28 cellular contexts compared by ENCODE assay signal in the genomic region with DNA sequence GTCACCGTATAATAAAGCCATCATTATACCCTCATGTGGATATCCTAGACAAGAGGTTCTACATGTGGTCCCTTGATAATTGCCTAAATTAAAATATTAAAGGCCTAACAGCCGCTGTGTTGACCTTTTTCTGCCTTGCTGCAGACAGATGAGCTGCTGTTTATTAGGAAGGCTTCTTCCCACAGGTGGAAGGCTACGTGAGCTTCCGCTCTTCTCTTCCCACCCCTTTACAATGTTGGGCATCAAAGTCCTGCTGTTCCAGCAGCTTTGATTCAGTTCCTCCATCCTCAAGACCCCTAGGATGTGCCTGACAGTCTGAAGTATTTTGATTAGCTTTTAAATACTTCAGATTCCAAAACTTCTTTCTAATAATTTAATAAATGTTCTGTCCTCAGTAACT.
DNase-seq lines count a peak whose midpoint lies in the region; ATAC-seq and TF ChIP-seq lines count a peak whose summit lies in the region.
"Had no signal": no experiment of that assay in that cellular context is flagged by ENCODE, and none has a peak within 500 bp of the region (broad histone marks: within the 10 kb centered on the region; RNA-seq: fewer than 3 reads in every experiment).

No MANE protein-coding gene starts in this region.

- H3K4me3 Mint-ChIP-seq in WTC11, result no peak overlapping the region
- no peak overlapping the region for H3K4me3 Mint-ChIP-seq in activated naive CD8-positive, alpha-beta T cell treated with anti-CD3 and anti-CD28 coated beads, Interleukin-2, amount 50 U/mL, for 24 hours
- H3K4me3 Mint-ChIP-seq: IgD-negative memory B cell; naive thymus-derived CD8-positive, alpha-beta T cell; T-helper 2 cell treated with Interferon-gamma antibody and Interleukin-4, amounts not matched to agents 5 μg/mL and 100 μg/mL, for 36 hours had no signal

- POLR2A ChIA-PET in A673 (lab: Charles Lee; ENCODE audit: low non-redundant PET) (no interaction called here), WTC11 (lab: Charles Lee) (no interaction called here), PC-9 (lab: Charles Lee; ENCODE audit: unreplicated experiment) (no interaction called here)

- H3K36me3 ChIP-seq in A673 (ENCODE audit: insufficient read depth, low read length, poor library complexity, severe bottlenecking) (peaks cover 31% of the 10 kb centered on the region), PC-9 (ENCODE audit: low read depth) (0 out of 2 replicates have a peak, but pooled peaks cover 3% of the 10 kb centered on the region)
- H3K36me3 ChIP-seq: BE2C had no signal

- no peak for TF ChIP-seq CTCF in A673 (conservative IDR thresholded peaks at IDR 0.05; ENCODE audit: low read depth, low read length)
- TF ChIP-seq CTCF in WTC11 (IDR thresholded peaks at IDR 0.05), result no peak
- TF ChIP-seq CTCF in PC-9 (conservative IDR thresholded peaks at IDR 0.05), result no peak

- H3F3A ChIP-seq in PC-9 (ENCODE audit: insufficient read depth, low read depth), result no peaks in the 10 kb centered on the region

- CTCF ChIA-PET in A673 (lab: Charles Lee) (no interaction called here), WTC11 (lab: Charles Lee) (no interaction called here), PC-9 (lab: Charles Lee) (no interaction called here)

- no peaks in the 10 kb centered on the region for H3K27me3 Mint-ChIP-seq in WTC11 (ENCODE audit: low read depth)
- no peaks in the 10 kb centered on the region for H3K27me3 Mint-ChIP-seq in activated naive CD8-positive, alpha-beta T cell treated with anti-CD3 and anti-CD28 coated beads, Interleukin-2, amount 50 U/mL, for 24 hours
- H3K27me3 Mint-ChIP-seq: IgD-negative memory B cell; naive thymus-derived CD8-positive, alpha-beta T cell had no signal

- H3K9me3 ChIP-seq in A673 (ENCODE audit: low read depth, low read length, poor library complexity, severe bottlenecking), result no peaks in the 10 kb centered on the region
- H3K9me3 ChIP-seq in PC-9 (ENCODE audit: insufficient read depth, low read depth), result no peaks in the 10 kb centered on the region
- H3K9me3 ChIP-seq: BE2C, gastroesophageal sphincter, lower lobe of right lung, Peyer's patch, tibial artery had no signal

- H3K27ac Mint-ChIP-seq in WTC11, result peak overlapping the region; percentile 85; the same call in 1 of the 2 replicates
- H3K27ac Mint-ChIP-seq in activated naive CD8-positive, alpha-beta T cell treated with anti-CD3 and anti-CD28 coated beads, Interleukin-2, amount 50 U/mL, for 24 hours, result no peak overlapping the region
- H3K27ac Mint-ChIP-seq: activated naive CD4-positive, alpha-beta T cell treated with anti-CD3 and anti-CD28 coated beads, Interleukin-2, amount 50 U/mL, for 72 hours; IgD-negative memory B cell; naive thymus-derived CD8-positive, alpha-beta T cell; T-helper 2 cell treated with Interferon-gamma antibody and Interleukin-4, amounts not matched to agents 5 μg/mL and 100 μg/mL, for 36 hours had no signal

- no peaks in the 10 kb centered on the region for H3K79me2 ChIP-seq in PC-9 (ENCODE audit: low read depth)
- H3K79me2 ChIP-seq: hepatocyte had no signal

- peak overlapping the region; percentile 34 for H3K4me3 ChIP-seq in A673 (ENCODE audit: low read depth, low read length, poor library complexity, severe bottlenecking)
- peak overlapping the region; percentile 12; the same call in 1 of the 2 replicates for H3K4me3 ChIP-seq in GM08714 (ENCODE audit: low read length)
- no peak overlapping the region for H3K4me3 ChIP-seq in PC-9
- H3K4me3 ChIP-seq: gastroesophageal sphincter, hepatocyte, lower lobe of right lung, Peyer's patch, tibial artery had no signal

- BruUV-seq in A673 (replicated peaks; lab: Mats Ljungman, UMichigan) (no TSS peak), PC-9 (replicated peaks; lab: Mats Ljungman, UMichigan) (no TSS peak)

- H3K36me3 Mint-ChIP-seq in WTC11, result peaks cover 6% of the 10 kb centered on the region; the same call in 1 of the 2 replicates
- no peaks in the 10 kb centered on the region for H3K36me3 Mint-ChIP-seq in activated naive CD8-positive, alpha-beta T cell treated with anti-CD3 and anti-CD28 coated beads, Interleukin-2, amount 50 U/mL, for 24 hours (ENCODE audit: low read depth)
- H3K36me3 Mint-ChIP-seq: activated naive CD4-positive, alpha-beta T cell treated with anti-CD3 and anti-CD28 coated beads, Interleukin-2, amount 50 U/mL, for 72 hours had no signal

- ATAC-seq in WTC11 (peak; percentile 80), HG02571 (IDR thresholded peaks at IDR 0.05; ENCODE audit: unreplicated experiment) (no peak)
- ATAC-seq in activated naive CD8-positive, alpha-beta T cell treated with anti-CD3 and anti-CD28 coated beads, Interleukin-2, amount 50 U/mL, for 24 hours, result no peak
- ATAC-seq: activated naive CD4-positive, alpha-beta T cell treated with anti-CD3 and anti-CD28 coated beads, Interleukin-2, amount 50 U/mL, for 72 hours; gastroesophageal sphincter; lower lobe of right lung; naive thymus-derived CD8-positive, alpha-beta T cell had no signal

- peaks cover 52% of the 10 kb centered on the region for H3K4me1 ChIP-seq in A673 (ENCODE audit: insufficient read depth, low read length, poor library complexity, severe bottlenecking)
- H3K4me1 ChIP-seq in PC-9 (replicated peaks; ENCODE audit: insufficient read depth), result no peaks in the 10 kb centered on the region
- H3K4me1 ChIP-seq: gastroesophageal sphincter, lower lobe of right lung, Peyer's patch had no signal

- no peak overlapping the region for H2AFZ ChIP-seq in PC-9
- H2AFZ ChIP-seq: hepatocyte had no signal

- H4K20me1 ChIP-seq in PC-9 (ENCODE audit: insufficient read depth), result no peaks in the 10 kb centered on the region

- H3K27ac ChIP-seq in A673 (ENCODE audit: low read depth, low read length, poor library complexity, severe bottlenecking) (peak overlapping the region; percentile 98), PC-9 (no peak overlapping the region)
- H3K27ac ChIP-seq: gastroesophageal sphincter, hepatocyte, lower lobe of right lung, Peyer's patch, tibial artery, VCaP had no signal

- DNase-seq in A673 (ENCODE audit: low spot score) (peak; percentile 26), NCI-H146 treated with DMSO at 0.1 percent for 48 hours (lab: John Stamatoyannopoulos, UW; ENCODE audit: unreplicated experiment) (peak; percentile 95), WTC11 (ENCODE audit: low spot score) (no peak), PC-9 (no peak)
- DNase-seq in activated naive CD8-positive, alpha-beta T cell treated with anti-CD3 and anti-CD28 coated beads, Interleukin-2, amount 50 U/mL, for 24 hours, result no peak
- DNase-seq: activated CD4-positive, alpha-beta T cell treated with anti-CD3 and anti-CD28 coated beads for 48 hours; activated effector memory CD4-positive, alpha-beta T cell treated with Interleukin-2 at 50 U/mL for 16 hours; activated T-cell treated with anti-CD3 and anti-CD28 coated beads, Interleukin-2, amount 50 U/mL, for 1 hour; BE2C; DMS79; GF-D8; lower lobe of right lung; naive thymus-derived CD8-positive, alpha-beta T cell; NCI-H1092; NCI-H2107; NCI-H510A treated with DMSO at 0.1 percent for 48 hours; Peyer's patch; SHP77; stimulated activated CD4-positive, alpha-beta T cell treated with anti-CD3 and anti-CD28 coated beads, Interleukin-4, amount 100 ng/mL, for 24 hours; tibial artery had no signal

- H3K4me1 Mint-ChIP-seq in WTC11, result peaks cover 39% of the 10 kb centered on the region
- H3K4me1 Mint-ChIP-seq in activated naive CD8-positive, alpha-beta T cell treated with anti-CD3 and anti-CD28 coated beads, Interleukin-2, amount 50 U/mL, for 24 hours, result no peaks in the 10 kb centered on the region
- H3K4me1 Mint-ChIP-seq: naive thymus-derived CD8-positive, alpha-beta T cell had no signal

- H3K9me2 ChIP-seq in PC-9 (ENCODE audit: insufficient read depth), result peaks cover 5% of the 10 kb centered on the region; the same call in 1 of the 2 replicates

- intact Hi-C loops in A673 (cut with micrococcal nuclease; ENCODE audit: unreplicated experiment) (loop anchor here (2.0 kb wide), 1 partner anchor 87 kb away; no protein-coding TSS in a partner anchor), PC-9 (cut with micrococcal nuclease; ENCODE audit: unreplicated experiment) (no loop called here)

- H3K9me3 Mint-ChIP-seq in WTC11, result no peaks in the 10 kb centered on the region
- H3K9me3 Mint-ChIP-seq in activated naive CD8-positive, alpha-beta T cell treated with anti-CD3 and anti-CD28 coated beads, Interleukin-2, amount 50 U/mL, for 24 hours, result no peaks in the 10 kb centered on the region
- H3K9me3 Mint-ChIP-seq: activated naive CD4-positive, alpha-beta T cell treated with anti-CD3 and anti-CD28 coated beads, Interleukin-2, amount 50 U/mL, for 72 hours; naive thymus-derived CD8-positive, alpha-beta T cell; T-helper 2 cell treated with Interferon-gamma antibody and Interleukin-4, amounts not matched to agents 5 μg/mL and 100 μg/mL, for 36 hours had no signal

- H3K27me3 ChIP-seq in A673 (replicated peaks; ENCODE audit: insufficient read depth, low read depth, low read length, poor library complexity) (no peaks in the 10 kb centered on the region), PC-9 (ENCODE audit: insufficient read depth, low read depth) (no peaks in the 10 kb centered on the region)
- H3K27me3 ChIP-seq: BE2C, gastroesophageal sphincter, hepatocyte, Peyer's patch, tibial artery had no signal

- no peak overlapping the region for H3K4me2 ChIP-seq in PC-9
- H3K4me2 ChIP-seq: hepatocyte had no signal

TF ChIP-seq in WTC11, 78 proteins besides CTCF, POLR2A, EP300 and RAD21 (continues in another document):
- TF ChIP-seq, protein P1, sequence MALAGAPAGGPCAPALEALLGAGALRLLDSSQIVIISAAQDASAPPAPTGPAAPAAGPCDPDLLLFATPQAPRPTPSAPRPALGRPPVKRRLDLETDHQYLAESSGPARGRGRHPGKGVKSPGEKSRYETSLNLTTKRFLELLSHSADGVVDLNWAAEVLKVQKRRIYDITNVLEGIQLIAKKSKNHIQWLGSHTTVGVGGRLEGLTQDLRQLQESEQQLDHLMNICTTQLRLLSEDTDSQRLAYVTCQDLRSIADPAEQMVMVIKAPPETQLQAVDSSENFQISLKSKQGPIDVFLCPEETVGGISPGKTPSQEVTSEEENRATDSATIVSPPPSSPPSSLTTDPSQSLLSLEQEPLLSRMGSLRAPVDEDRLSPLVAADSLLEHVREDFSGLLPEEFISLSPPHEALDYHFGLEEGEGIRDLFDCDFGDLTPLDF (CRISPR knock-in tag; IDR thresholded peaks at IDR 0.05), result no peak
- TF ChIP-seq PREB (CRISPR knock-in tag; IDR thresholded peaks at IDR 0.05; ENCODE audit: borderline replicate concordance), result no peak

Comparison
In these comparisons a context has a peak if more than half of its experiments do, and no peak if none do; other contexts are left out.
1. DNase-seq: peak in A673 (single experiment) and NCI-H146 treated with DMSO at 0.1 percent for 48 hours (single experiment); none in WTC11 (single experiment), activated naive CD8-positive, alpha-beta T cell treated with anti-CD3 and anti-CD28 coated beads, Interleukin-2, amount 50 U/mL, for 24 hours (single experiment) and PC-9 (0 of 2).